In the genomic region with DNA sequence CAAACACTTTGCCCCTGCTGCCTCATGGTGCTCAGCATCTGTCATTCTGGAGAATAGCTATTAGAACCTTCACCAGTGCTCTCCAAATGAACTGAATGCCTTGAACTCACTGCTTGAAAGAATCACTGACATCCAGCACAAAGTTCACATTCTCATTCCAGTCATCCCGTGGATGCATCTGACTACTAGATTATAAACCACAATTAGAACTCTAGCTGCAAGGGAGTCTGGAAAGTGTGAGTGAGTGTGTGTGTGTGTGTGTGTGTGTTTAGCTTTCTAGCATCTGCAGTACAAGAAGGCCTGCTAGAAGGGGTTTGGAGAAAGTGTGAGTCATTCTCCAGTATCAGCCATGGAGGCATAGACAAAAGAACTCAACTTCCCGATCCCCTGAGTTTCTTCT, we compare ENCODE assay signal across 11 cellular contexts.
"Had no signal": no experiment of that assay in that cellular context is flagged by ENCODE, and none has a peak within 500 bp of the region (broad histone marks: within the 10 kb centered on the region; RNA-seq: fewer than 3 reads in every experiment).

No MANE protein-coding gene starts in this region.

- H3K27ac ChIP-seq: GM23248 had no signal

- DNase-seq: GM23248, GOT3, H7, H9, HCEC 1CT, HFFc6 had no signal

- H3K27ac Mint-ChIP-seq: GM23338, H9, HFFc6 had no signal

- H3K36me3 ChIP-seq: HAP-1 had no signal

- H2AFZ ChIP-seq: GM23248, GM23338 had no signal

- H3K4me1 ChIP-seq: HAP-1 had no signal

- H3K9ac ChIP-seq: GM23248 had no signal

- H3K4me1 Mint-ChIP-seq: GM23338, H9 had no signal

- H3K4me3 ChIP-seq: GM23248, GM23338, HAP-1 had no signal

- FAIRE-seq: H1, H54 had no signal

- ATAC-seq: GM23338, HCT116 had no signal

- H3K9me3 Mint-ChIP-seq: GM23338 had no signal

- H3K4me3 Mint-ChIP-seq: GM23338, H9, HFFc6 had no signal

- H3K4me2 ChIP-seq: GM23338 had no signal
